1 cellular context compared by ENCODE assay signal in genomic region chr17:48066656-48067055, GRCh38.
TF ChIP-seq lines count a peak whose summit lies in the region.

No MANE protein-coding gene starts in this region.

TF ChIP-seq in WTC11, 78 proteins besides CTCF, POLR2A, EP300 and RAD21 (continued from another document):
- TF ChIP-seq IRF1 (CRISPR knock-in tag; IDR thresholded peaks at IDR 0.05) (no peak), ZNF232 (CRISPR knock-in tag; IDR thresholded peaks at IDR 0.05) (no peak), SMAD3 (CRISPR knock-in tag; IDR thresholded peaks at IDR 0.05; ENCODE audit: borderline replicate concordance) (no peak), GTF2I (CRISPR knock-in tag; conservative IDR thresholded peaks at IDR 0.05) (no peak), AFF4 (CRISPR knock-in tag; IDR thresholded peaks at IDR 0.05; ENCODE audit: borderline replicate concordance) (no peak), ARID4B (CRISPR knock-in tag; IDR thresholded peaks at IDR 0.05; ENCODE audit: borderline replicate concordance) (no peak), CDX4 (CRISPR knock-in tag; IDR thresholded peaks at IDR 0.05; ENCODE audit: borderline replicate concordance) (no peak), GABPB1 (CRISPR knock-in tag; IDR thresholded peaks at IDR 0.05) (no peak), RORB (CRISPR knock-in tag; IDR thresholded peaks at IDR 0.05) (no peak), SMAD4 (CRISPR knock-in tag; IDR thresholded peaks at IDR 0.05) (no peak), TEAD4 (CRISPR knock-in tag; IDR thresholded peaks at IDR 0.05) (no peak), ZSCAN18 (CRISPR knock-in tag; IDR thresholded peaks at IDR 0.05) (no peak), MXD4 (CRISPR knock-in tag; IDR thresholded peaks at IDR 0.05; ENCODE audit: borderline replicate concordance) (no peak)
- TF ChIP-seq, protein P1, sequence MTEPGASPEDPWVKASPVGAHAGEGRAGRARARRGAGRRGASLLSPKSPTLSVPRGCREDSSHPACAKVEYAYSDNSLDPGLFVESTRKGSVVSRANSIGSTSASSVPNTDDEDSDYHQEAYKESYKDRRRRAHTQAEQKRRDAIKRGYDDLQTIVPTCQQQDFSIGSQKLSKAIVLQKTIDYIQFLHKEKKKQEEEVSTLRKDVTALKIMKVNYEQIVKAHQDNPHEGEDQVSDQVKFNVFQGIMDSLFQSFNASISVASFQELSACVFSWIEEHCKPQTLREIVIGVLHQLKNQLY (CRISPR knock-in tag; IDR thresholded peaks at IDR 0.05), result no peak
- TF ChIP-seq, protein P2, sequence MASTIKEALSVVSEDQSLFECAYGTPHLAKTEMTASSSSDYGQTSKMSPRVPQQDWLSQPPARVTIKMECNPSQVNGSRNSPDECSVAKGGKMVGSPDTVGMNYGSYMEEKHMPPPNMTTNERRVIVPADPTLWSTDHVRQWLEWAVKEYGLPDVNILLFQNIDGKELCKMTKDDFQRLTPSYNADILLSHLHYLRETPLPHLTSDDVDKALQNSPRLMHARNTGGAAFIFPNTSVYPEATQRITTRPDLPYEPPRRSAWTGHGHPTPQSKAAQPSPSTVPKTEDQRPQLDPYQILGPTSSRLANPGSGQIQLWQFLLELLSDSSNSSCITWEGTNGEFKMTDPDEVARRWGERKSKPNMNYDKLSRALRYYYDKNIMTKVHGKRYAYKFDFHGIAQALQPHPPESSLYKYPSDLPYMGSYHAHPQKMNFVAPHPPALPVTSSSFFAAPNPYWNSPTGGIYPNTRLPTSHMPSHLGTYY (CRISPR knock-in tag; IDR thresholded peaks at IDR 0.05), result no peak
- TF ChIP-seq, protein P3, sequence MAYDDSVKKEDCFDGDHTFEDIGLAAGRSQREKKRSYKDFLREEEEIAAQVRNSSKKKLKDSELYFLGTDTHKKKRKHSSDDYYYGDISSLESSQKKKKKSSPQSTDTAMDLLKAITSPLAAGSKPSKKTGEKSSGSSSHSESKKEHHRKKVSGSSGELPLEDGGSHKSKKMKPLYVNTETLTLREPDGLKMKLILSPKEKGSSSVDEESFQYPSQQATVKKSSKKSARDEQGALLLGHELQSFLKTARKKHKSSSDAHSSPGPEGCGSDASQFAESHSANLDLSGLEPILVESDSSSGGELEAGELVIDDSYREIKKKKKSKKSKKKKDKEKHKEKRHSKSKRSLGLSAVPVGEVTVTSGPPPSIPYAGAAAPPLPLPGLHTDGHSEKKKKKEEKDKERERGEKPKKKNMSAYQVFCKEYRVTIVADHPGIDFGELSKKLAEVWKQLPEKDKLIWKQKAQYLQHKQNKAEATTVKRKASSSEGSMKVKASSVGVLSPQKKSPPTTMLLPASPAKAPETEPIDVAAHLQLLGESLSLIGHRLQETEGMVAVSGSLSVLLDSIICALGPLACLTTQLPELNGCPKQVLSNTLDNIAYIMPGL (CRISPR knock-in tag; IDR thresholded peaks at IDR 0.05), result no peak
